ENCODE assay signal across 1 cellular context in the genomic region with DNA sequence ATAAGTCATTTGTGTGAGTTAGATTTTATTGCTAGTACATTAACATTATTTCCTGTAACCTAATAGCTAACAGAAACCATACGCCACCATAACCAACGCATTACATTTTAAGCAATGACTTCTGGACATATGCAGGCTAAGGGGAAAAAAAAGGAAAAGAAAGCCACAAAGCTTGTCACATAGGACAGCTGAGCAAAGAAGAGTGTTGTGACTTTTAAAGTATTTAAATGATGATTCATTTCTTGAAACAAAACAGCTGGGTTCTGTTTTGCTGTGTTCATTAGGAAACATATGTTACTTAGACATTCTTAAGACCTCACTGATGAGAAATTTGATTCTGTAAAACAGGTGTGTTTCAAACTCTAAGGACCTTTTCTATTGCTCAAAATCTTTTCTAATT.
TF ChIP-seq lines count a peak whose summit lies in the region.

No MANE protein-coding gene starts in this region.

TF ChIP-seq in GM12878, 131 proteins besides CTCF, POLR2A, EP300 and RAD21 (continued from another document and continues in another):
- peak; percentile 41; the same call in 1 of the 2 replicates for TF ChIP-seq IKZF1 (conservative IDR thresholded peaks at IDR 0.05)
- TF ChIP-seq, protein P1, sequence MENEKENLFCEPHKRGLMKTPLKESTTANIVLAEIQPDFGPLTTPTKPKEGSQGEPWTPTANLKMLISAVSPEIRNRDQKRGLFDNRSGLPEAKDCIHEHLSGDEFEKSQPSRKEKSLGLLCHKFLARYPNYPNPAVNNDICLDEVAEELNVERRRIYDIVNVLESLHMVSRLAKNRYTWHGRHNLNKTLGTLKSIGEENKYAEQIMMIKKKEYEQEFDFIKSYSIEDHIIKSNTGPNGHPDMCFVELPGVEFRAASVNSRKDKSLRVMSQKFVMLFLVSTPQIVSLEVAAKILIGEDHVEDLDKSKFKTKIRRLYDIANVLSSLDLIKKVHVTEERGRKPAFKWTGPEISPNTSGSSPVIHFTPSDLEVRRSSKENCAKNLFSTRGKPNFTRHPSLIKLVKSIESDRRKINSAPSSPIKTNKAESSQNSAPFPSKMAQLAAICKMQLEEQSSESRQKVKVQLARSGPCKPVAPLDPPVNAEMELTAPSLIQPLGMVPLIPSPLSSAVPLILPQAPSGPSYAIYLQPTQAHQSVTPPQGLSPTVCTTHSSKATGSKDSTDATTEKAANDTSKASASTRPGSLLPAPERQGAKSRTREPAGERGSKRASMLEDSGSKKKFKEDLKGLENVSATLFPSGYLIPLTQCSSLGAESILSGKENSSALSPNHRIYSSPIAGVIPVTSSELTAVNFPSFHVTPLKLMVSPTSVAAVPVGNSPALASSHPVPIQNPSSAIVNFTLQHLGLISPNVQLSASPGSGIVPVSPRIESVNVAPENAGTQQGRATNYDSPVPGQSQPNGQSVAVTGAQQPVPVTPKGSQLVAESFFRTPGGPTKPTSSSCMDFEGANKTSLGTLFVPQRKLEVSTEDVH (IDR thresholded peaks at IDR 0.05; ENCODE audit: low read depth, partially characterized antibody) = no peak
- peak in 1 of 2 experiments; percentile 15; a peak in 1 of 4 replicates for TF ChIP-seq ETV6 (conservative IDR thresholded peaks at IDR 0.05 in 1 of 2, IDR thresholded peaks at IDR 0.05 in 1 of 2; ENCODE audit: borderline replicate concordance in 1 of 2, low read depth in 1 of 2)
- TF ChIP-seq YY1 (IDR thresholded peaks at IDR 0.05; ENCODE audit: low read depth, low read length) = no peak
- no peak for TF ChIP-seq CREM (IDR thresholded peaks at IDR 0.05; ENCODE audit: low read depth)
- no peak for TF ChIP-seq HDAC6 (IDR thresholded peaks at IDR 0.05; ENCODE audit: unreplicated experiment)
- peak; percentile 90 for TF ChIP-seq JUNB (IDR thresholded peaks at IDR 0.05)
- TF ChIP-seq MTA3 (IDR thresholded peaks at IDR 0.05; ENCODE audit: borderline replicate concordance, low read length) = peak; percentile 29; the same call in 1 of the 2 replicates
- TF ChIP-seq, protein P2, sequence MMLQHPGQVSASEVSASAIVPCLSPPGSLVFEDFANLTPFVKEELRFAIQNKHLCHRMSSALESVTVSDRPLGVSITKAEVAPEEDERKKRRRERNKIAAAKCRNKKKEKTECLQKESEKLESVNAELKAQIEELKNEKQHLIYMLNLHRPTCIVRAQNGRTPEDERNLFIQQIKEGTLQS (IDR thresholded peaks at IDR 0.05; ENCODE audit: borderline replicate concordance, extremely low read depth, low read depth, low read length) = no peak
- TF ChIP-seq, protein P3, sequence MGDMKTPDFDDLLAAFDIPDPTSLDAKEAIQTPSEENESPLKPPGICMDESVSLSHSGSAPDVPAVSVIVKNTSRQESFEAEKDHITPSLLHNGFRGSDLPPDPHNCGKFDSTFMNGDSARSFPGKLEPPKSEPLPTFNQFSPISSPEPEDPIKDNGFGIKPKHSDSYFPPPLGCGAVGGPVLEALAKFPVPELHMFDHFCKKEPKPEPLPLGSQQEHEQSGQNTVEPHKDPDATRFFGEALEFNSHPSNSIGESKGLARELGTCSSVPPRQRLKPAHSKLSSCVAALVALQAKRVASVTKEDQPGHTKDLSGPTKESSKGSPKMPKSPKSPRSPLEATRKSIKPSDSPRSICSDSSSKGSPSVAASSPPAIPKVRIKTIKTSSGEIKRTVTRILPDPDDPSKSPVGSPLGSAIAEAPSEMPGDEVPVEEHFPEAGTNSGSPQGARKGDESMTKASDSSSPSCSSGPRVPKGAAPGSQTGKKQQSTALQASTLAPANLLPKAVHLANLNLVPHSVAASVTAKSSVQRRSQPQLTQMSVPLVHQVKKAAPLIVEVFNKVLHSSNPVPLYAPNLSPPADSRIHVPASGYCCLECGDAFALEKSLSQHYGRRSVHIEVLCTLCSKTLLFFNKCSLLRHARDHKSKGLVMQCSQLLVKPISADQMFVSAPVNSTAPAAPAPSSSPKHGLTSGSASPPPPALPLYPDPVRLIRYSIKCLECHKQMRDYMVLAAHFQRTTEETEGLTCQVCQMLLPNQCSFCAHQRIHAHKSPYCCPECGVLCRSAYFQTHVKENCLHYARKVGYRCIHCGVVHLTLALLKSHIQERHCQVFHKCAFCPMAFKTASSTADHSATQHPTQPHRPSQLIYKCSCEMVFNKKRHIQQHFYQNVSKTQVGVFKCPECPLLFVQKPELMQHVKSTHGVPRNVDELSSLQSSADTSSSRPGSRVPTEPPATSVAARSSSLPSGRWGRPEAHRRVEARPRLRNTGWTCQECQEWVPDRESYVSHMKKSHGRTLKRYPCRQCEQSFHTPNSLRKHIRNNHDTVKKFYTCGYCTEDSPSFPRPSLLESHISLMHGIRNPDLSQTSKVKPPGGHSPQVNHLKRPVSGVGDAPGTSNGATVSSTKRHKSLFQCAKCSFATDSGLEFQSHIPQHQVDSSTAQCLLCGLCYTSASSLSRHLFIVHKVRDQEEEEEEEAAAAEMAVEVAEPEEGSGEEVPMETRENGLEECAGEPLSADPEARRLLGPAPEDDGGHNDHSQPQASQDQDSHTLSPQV (IDR thresholded peaks at IDR 0.05) = 0 out of 2 replicates have a peak, but pooled peaks have one; percentile 26
- 0 out of 2 replicates have a peak, but pooled peaks have one; percentile 31 for TF ChIP-seq BCL11A (IDR thresholded peaks at IDR 0.05; ENCODE audit: low read depth, low read length)
- peak; percentile 16 to 42; a peak in 3 of 4 replicates for TF ChIP-seq BHLHE40 (IDR thresholded peaks at IDR 0.05; ENCODE audit: borderline replicate concordance in 1 of 2, low read depth in 2 of 2, low read length in 1 of 2)
- no peak for TF ChIP-seq MYC (IDR thresholded peaks at IDR 0.05; ENCODE audit: insufficient read depth, insufficient read length, insufficient replicate concordance, low read length, severe bottlenecking)
- TF ChIP-seq MEF2B (IDR thresholded peaks at IDR 0.05; ENCODE audit: partially characterized antibody, poor library complexity, severe bottlenecking) = peak; percentile 6
- TF ChIP-seq NBN (IDR thresholded peaks at IDR 0.05) = peak; percentile 36; the same call in 1 of the 2 replicates
- TF ChIP-seq MTA2 (IDR thresholded peaks at IDR 0.05; ENCODE audit: low read depth) = peak; percentile 67
- TF ChIP-seq, protein P4, sequence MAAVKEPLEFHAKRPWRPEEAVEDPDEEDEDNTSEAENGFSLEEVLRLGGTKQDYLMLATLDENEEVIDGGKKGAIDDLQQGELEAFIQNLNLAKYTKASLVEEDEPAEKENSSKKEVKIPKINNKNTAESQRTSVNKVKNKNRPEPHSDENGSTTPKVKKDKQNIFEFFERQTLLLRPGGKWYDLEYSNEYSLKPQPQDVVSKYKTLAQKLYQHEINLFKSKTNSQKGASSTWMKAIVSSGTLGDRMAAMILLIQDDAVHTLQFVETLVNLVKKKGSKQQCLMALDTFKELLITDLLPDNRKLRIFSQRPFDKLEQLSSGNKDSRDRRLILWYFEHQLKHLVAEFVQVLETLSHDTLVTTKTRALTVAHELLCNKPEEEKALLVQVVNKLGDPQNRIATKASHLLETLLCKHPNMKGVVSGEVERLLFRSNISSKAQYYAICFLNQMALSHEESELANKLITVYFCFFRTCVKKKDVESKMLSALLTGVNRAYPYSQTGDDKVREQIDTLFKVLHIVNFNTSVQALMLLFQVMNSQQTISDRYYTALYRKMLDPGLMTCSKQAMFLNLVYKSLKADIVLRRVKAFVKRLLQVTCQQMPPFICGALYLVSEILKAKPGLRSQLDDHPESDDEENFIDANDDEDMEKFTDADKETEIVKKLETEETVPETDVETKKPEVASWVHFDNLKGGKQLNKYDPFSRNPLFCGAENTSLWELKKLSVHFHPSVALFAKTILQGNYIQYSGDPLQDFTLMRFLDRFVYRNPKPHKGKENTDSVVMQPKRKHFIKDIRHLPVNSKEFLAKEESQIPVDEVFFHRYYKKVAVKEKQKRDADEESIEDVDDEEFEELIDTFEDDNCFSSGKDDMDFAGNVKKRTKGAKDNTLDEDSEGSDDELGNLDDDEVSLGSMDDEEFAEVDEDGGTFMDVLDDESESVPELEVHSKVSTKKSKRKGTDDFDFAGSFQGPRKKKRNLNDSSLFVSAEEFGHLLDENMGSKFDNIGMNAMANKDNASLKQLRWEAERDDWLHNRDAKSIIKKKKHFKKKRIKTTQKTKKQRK (IDR thresholded peaks at IDR 0.05; ENCODE audit: low read depth, low read length) = no peak
- TF ChIP-seq SMC3 (IDR thresholded peaks at IDR 0.05; ENCODE audit: borderline replicate concordance, low read length) = no peak
- TF ChIP-seq, protein P5, sequence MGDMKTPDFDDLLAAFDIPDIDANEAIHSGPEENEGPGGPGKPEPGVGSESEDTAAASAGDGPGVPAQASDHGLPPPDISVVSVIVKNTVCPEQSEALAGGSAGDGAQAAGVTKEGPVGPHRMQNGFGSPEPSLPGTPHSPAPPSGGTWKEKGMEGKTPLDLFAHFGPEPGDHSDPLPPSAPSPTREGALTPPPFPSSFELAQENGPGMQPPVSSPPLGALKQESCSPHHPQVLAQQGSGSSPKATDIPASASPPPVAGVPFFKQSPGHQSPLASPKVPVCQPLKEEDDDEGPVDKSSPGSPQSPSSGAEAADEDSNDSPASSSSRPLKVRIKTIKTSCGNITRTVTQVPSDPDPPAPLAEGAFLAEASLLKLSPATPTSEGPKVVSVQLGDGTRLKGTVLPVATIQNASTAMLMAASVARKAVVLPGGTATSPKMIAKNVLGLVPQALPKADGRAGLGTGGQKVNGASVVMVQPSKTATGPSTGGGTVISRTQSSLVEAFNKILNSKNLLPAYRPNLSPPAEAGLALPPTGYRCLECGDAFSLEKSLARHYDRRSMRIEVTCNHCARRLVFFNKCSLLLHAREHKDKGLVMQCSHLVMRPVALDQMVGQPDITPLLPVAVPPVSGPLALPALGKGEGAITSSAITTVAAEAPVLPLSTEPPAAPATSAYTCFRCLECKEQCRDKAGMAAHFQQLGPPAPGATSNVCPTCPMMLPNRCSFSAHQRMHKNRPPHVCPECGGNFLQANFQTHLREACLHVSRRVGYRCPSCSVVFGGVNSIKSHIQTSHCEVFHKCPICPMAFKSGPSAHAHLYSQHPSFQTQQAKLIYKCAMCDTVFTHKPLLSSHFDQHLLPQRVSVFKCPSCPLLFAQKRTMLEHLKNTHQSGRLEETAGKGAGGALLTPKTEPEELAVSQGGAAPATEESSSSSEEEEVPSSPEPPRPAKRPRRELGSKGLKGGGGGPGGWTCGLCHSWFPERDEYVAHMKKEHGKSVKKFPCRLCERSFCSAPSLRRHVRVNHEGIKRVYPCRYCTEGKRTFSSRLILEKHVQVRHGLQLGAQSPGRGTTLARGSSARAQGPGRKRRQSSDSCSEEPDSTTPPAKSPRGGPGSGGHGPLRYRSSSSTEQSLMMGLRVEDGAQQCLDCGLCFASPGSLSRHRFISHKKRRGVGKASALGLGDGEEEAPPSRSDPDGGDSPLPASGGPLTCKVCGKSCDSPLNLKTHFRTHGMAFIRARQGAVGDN (IDR thresholded peaks at IDR 0.05) = no peak
- TF ChIP-seq STAT3 (IDR thresholded peaks at IDR 0.05; ENCODE audit: low read depth, low read length) = no peak
- TF ChIP-seq, protein P6, sequence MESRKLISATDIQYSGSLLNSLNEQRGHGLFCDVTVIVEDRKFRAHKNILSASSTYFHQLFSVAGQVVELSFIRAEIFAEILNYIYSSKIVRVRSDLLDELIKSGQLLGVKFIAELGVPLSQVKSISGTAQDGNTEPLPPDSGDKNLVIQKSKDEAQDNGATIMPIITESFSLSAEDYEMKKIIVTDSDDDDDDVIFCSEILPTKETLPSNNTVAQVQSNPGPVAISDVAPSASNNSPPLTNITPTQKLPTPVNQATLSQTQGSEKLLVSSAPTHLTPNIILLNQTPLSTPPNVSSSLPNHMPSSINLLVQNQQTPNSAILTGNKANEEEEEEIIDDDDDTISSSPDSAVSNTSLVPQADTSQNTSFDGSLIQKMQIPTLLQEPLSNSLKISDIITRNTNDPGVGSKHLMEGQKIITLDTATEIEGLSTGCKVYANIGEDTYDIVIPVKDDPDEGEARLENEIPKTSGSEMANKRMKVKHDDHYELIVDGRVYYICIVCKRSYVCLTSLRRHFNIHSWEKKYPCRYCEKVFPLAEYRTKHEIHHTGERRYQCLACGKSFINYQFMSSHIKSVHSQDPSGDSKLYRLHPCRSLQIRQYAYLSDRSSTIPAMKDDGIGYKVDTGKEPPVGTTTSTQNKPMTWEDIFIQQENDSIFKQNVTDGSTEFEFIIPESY (IDR thresholded peaks at IDR 0.05) = no peak
- TF ChIP-seq, protein P7, sequence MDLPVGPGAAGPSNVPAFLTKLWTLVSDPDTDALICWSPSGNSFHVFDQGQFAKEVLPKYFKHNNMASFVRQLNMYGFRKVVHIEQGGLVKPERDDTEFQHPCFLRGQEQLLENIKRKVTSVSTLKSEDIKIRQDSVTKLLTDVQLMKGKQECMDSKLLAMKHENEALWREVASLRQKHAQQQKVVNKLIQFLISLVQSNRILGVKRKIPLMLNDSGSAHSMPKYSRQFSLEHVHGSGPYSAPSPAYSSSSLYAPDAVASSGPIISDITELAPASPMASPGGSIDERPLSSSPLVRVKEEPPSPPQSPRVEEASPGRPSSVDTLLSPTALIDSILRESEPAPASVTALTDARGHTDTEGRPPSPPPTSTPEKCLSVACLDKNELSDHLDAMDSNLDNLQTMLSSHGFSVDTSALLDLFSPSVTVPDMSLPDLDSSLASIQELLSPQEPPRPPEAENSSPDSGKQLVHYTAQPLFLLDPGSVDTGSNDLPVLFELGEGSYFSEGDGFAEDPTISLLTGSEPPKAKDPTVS (IDR thresholded peaks at IDR 0.05; ENCODE audit: low read depth, low read length) = no peak
- peak; percentile 79 for TF ChIP-seq NFIC (IDR thresholded peaks at IDR 0.05; ENCODE audit: low read depth, low read length)
- no peak for TF ChIP-seq NR2C1 (IDR thresholded peaks at IDR 0.05)
- no peak for TF ChIP-seq RCOR1 (conservative IDR thresholded peaks at IDR 0.05; ENCODE audit: low read depth, low read length)
- TF ChIP-seq, protein P8, sequence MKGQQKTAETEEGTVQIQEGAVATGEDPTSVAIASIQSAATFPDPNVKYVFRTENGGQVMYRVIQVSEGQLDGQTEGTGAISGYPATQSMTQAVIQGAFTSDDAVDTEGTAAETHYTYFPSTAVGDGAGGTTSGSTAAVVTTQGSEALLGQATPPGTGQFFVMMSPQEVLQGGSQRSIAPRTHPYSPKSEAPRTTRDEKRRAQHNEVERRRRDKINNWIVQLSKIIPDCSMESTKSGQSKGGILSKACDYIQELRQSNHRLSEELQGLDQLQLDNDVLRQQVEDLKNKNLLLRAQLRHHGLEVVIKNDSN (IDR thresholded peaks at IDR 0.05; ENCODE audit: borderline replicate concordance, extremely low read length, insufficient read depth, low read depth, low read length) = no peak
- no peak for TF ChIP-seq SUPT20H (IDR thresholded peaks at IDR 0.05; ENCODE audit: borderline replicate concordance, control insufficient read depth, low read depth, low read length)
- no peak for TF ChIP-seq HDGF (IDR thresholded peaks at IDR 0.05)
- TF ChIP-seq ZNF622 (IDR thresholded peaks at IDR 0.05) = no peak
- TF ChIP-seq, protein P9, sequence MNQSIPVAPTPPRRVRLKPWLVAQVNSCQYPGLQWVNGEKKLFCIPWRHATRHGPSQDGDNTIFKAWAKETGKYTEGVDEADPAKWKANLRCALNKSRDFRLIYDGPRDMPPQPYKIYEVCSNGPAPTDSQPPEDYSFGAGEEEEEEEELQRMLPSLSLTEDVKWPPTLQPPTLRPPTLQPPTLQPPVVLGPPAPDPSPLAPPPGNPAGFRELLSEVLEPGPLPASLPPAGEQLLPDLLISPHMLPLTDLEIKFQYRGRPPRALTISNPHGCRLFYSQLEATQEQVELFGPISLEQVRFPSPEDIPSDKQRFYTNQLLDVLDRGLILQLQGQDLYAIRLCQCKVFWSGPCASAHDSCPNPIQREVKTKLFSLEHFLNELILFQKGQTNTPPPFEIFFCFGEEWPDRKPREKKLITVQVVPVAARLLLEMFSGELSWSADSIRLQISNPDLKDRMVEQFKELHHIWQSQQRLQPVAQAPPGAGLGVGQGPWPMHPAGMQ (IDR thresholded peaks at IDR 0.05; ENCODE audit: borderline replicate concordance) = no peak
